11 cellular contexts compared by ENCODE assay signal in the genomic region with DNA sequence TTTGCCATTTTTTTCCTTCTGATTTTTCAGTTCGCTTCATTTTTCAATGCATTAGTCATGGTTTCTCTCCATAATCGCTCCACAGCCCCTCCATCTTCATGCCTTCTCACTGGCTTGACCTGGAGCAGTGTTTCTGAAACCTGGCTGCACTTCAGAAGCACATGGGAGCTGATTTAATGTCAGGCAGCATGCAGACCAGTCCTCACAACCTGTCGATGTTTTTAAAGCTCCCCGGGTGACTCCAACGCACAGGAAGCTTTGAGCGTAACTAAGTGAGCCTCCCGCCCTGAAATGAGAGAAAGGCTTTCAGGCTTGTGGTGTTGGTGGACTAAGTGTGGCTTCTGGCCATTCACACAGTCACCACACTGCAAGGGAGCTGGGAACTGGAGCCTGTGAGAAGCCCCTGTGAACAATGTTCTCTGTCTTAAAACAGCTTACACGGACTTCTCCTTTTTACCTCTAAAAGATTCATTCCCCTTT. TPM values are rescaled to one million over a fixed set of nuclear protein-coding genes. Genes with fewer than 3 reads are reported as not detected.
A peak's percentile ranks its signal among the peaks of the same experiment; 100 is the strongest.
DNase-seq lines count a peak whose midpoint lies in the region; ATAC-seq and TF ChIP-seq lines count a peak whose summit lies in the region.
"Had no signal": no experiment of that assay in that cellular context is flagged by ENCODE, and none has a peak within 500 bp of the region (broad histone marks: within the 10 kb centered on the region; RNA-seq: fewer than 3 reads in every experiment).

No MANE protein-coding gene starts in this region.

- H3K79me2 ChIP-seq in smooth muscle cell (ENCODE audit: low read depth) = no peaks in the 10 kb centered on the region

- H3K9ac ChIP-seq in smooth muscle cell (ENCODE audit: low read depth) = no peak overlapping the region

- peaks cover 8% of the 10 kb centered on the region for H3K4me1 ChIP-seq in smooth muscle cell (ENCODE audit: low read depth)

- no peak overlapping the region for H3K27ac ChIP-seq in smooth muscle cell (ENCODE audit: low read depth)
- H3K27ac ChIP-seq: transverse colon had no signal

- 42% methylated on average over 8 of the region's 8 CpGs for WGBS in smooth muscle cell (ENCODE audit: low lambda C conversion rate)

- H3K36me3 ChIP-seq in smooth muscle cell (ENCODE audit: low read depth) = no peaks in the 10 kb centered on the region

- CTCF ChIA-PET in activated naive CD4-positive, alpha-beta T cell treated with anti-CD3 and anti-CD28 coated beads for 36 hours (lab: Charles Lee) = no interaction called here

- no peaks in the 10 kb centered on the region for H4K20me1 ChIP-seq in smooth muscle cell (ENCODE audit: low read depth)

- H3K4me1 Mint-ChIP-seq in activated naive CD4-positive, alpha-beta T cell treated with anti-CD3 and anti-CD28 coated beads for 36 hours (ENCODE audit: low read depth) = peaks cover 5% of the 10 kb centered on the region
- H3K4me1 Mint-ChIP-seq: naive B cell had no signal

- H3K9me3 Mint-ChIP-seq in activated naive CD4-positive, alpha-beta T cell treated with anti-CD3 and anti-CD28 coated beads for 36 hours = no peaks in the 10 kb centered on the region
- H3K9me3 Mint-ChIP-seq: naive B cell had no signal

- peak overlapping the region; percentile 65 for H3K4me2 ChIP-seq in smooth muscle cell

- H3K36me3 Mint-ChIP-seq in activated naive CD4-positive, alpha-beta T cell treated with anti-CD3 and anti-CD28 coated beads for 36 hours (ENCODE audit: low read depth) = no peaks in the 10 kb centered on the region
- H3K36me3 Mint-ChIP-seq: naive B cell had no signal

- H3K27me3 ChIP-seq in smooth muscle cell (ENCODE audit: low read depth) = no peaks in the 10 kb centered on the region

- no peak for ATAC-seq in HG02970 (IDR thresholded peaks at IDR 0.05; ENCODE audit: low FRiP score, unreplicated experiment)
- ATAC-seq: HCT116 had no signal

- no peak for TF ChIP-seq CTCF in smooth muscle cell (IDR thresholded peaks at IDR 0.05; ENCODE audit: borderline replicate concordance, insufficient read depth, poor library complexity, severe bottlenecking)

- H2AFZ ChIP-seq in smooth muscle cell (ENCODE audit: low read depth) = peak overlapping the region; percentile 22

- H3K4me3 Mint-ChIP-seq in activated naive CD4-positive, alpha-beta T cell treated with anti-CD3 and anti-CD28 coated beads for 36 hours = no peak overlapping the region
- H3K4me3 Mint-ChIP-seq: naive B cell had no signal

- no peaks in the 10 kb centered on the region for H3F3A ChIP-seq in smooth muscle cell (ENCODE audit: low read depth)

- DNase-seq in activated naive CD4-positive, alpha-beta T cell treated with anti-CD3 and anti-CD28 coated beads for 36 hours = peak; percentile 12
- no peak for DNase-seq in activated naive CD4-positive, alpha-beta T cell treated with Interleukin-2 at 50 U/mL for 16 hours
- DNase-seq in fibroblast of peridontal ligament (ENCODE audit: extremely low read depth) = peak; percentile 63
- DNase-seq in smooth muscle cell (lab: John Stamatoyannopoulos, UW; ENCODE audit: unreplicated experiment) = no peak
- DNase-seq in SW 1271 (lab: John Stamatoyannopoulos, UW) = no peak
- DNase-seq in activated naive CD4-positive, alpha-beta T cell (lab: John Stamatoyannopoulos, UW) = no peak
- DNase-seq: naive B cell, transverse colon had no signal

- H3K27me3 Mint-ChIP-seq in activated naive CD4-positive, alpha-beta T cell treated with anti-CD3 and anti-CD28 coated beads for 36 hours (ENCODE audit: low read depth) = no peaks in the 10 kb centered on the region

- no peaks in the 10 kb centered on the region for H3K9me3 ChIP-seq in smooth muscle cell (replicated peaks; ENCODE audit: low read depth)
- H3K9me3 ChIP-seq: transverse colon had no signal

- no peak overlapping the region for H3K27ac Mint-ChIP-seq in activated naive CD4-positive, alpha-beta T cell treated with anti-CD3 and anti-CD28 coated beads for 36 hours
- H3K27ac Mint-ChIP-seq: naive B cell had no signal

- intact Hi-C loops in activated naive CD4-positive, alpha-beta T cell treated with anti-CD3 and anti-CD28 coated beads for 36 hours (cut with micrococcal nuclease) = no loop called here

- H3K4me3 ChIP-seq in smooth muscle cell = no peak overlapping the region
- H3K4me3 ChIP-seq: transverse colon had no signal

TF ChIP-seq in PFSK-1, 5 proteins besides CTCF, POLR2A, EP300 and RAD21:
- TF ChIP-seq TAF1 (IDR thresholded peaks at IDR 0.05; ENCODE audit: borderline replicate concordance, insufficient read depth, low read length) = no peak
- TF ChIP-seq SIN3A (IDR thresholded peaks at IDR 0.05; ENCODE audit: borderline replicate concordance, insufficient read depth, low read length) = peak; percentile 76; the same call in 1 of the 2 replicates

RNA-seq across cellular contexts. Expression of gene DRG2, which starts 16.8 kb away (rescaled TPM):
- 10 to 100 TPM; 38.4 to 38.7 TPM for total RNA-seq in activated naive CD4-positive, alpha-beta T cell treated with anti-CD3 and anti-CD28 coated beads for 36 hours
- polyA plus RNA-seq in PFSK-1 (2012; ENCODE audit: insufficient read length, low read depth) = 76.8 TPM
- total RNA-seq in smooth muscle cell = 24.5 and 25.3 TPM in 2 replicates
- polyA plus RNA-seq in smooth muscle cell = 32.5 and 36.6 TPM in 2 replicates

RNA-seq across cellular contexts. Expression of gene GID4, which starts 31.7 kb away (rescaled TPM):
- 1 to 10 TPM; 5.2 to 6.0 TPM for total RNA-seq in activated naive CD4-positive, alpha-beta T cell treated with anti-CD3 and anti-CD28 coated beads for 36 hours
- 12.4 TPM for polyA plus RNA-seq in PFSK-1 (2012; ENCODE audit: insufficient read length, low read depth)
- 7.7 and 8.4 TPM in 2 replicates for total RNA-seq in smooth muscle cell
- polyA plus RNA-seq in smooth muscle cell = 6.1 and 7.5 TPM in 2 replicates

RNA-seq across cellular contexts. Expression of gene ATPAF2, which starts 31.9 kb away (rescaled TPM):
- 10 to 100 TPM; 24.7 to 25.7 TPM for total RNA-seq in activated naive CD4-positive, alpha-beta T cell treated with anti-CD3 and anti-CD28 coated beads for 36 hours
- polyA plus RNA-seq in PFSK-1 (2012; ENCODE audit: insufficient read length, low read depth) = 20.7 TPM
- total RNA-seq in smooth muscle cell = 9.8 and 32.3 TPM in 2 replicates
- polyA plus RNA-seq in smooth muscle cell = 31.0 and 51.9 TPM in 2 replicates

RNA-seq across cellular contexts. Expression of gene MYO15A, which starts 37.7 kb away (rescaled TPM):
- total RNA-seq in activated naive CD4-positive, alpha-beta T cell treated with anti-CD3 and anti-CD28 coated beads for 36 hours = under 1 TPM; 0.31 to 0.40 TPM
- polyA plus RNA-seq in PFSK-1 (2012; ENCODE audit: insufficient read length, low read depth) = 0.34 TPM
- 2.0 and 2.3 TPM in 2 replicates for total RNA-seq in smooth muscle cell
- 2.7 and 3.6 TPM in 2 replicates for polyA plus RNA-seq in smooth muscle cell

Comparison
In these comparisons a context has a peak if more than half of its experiments do, and no peak if none do; other contexts are left out.
1. DNase-seq: peak in activated naive CD4-positive, alpha-beta T cell treated with anti-CD3 and anti-CD28 coated beads for 36 hours (single experiment) and fibroblast of peridontal ligament (single experiment); none in activated naive CD4-positive, alpha-beta T cell treated with Interleukin-2 at 50 U/mL for 16 hours (single experiment), smooth muscle cell (single experiment), SW 1271 (0 of 2) and activated naive CD4-positive, alpha-beta T cell (0 of 4).